In genomic region chr10:73781879-73782748, GRCh38 we compare ENCODE assay signal across 1 cellular context.
A peak's percentile ranks its signal among the peaks of the same experiment; 100 is the strongest.
TF ChIP-seq lines count a peak whose summit lies in the region.

TSS of gene CHCHD1 (plus strand) at chr10:73782048. CDS start at chr10:73782076, 28 bp downstream.

TF ChIP-seq in GM12878, 131 proteins besides CTCF, POLR2A, EP300 and RAD21 (continued from another document):
- TF ChIP-seq, protein P1, sequence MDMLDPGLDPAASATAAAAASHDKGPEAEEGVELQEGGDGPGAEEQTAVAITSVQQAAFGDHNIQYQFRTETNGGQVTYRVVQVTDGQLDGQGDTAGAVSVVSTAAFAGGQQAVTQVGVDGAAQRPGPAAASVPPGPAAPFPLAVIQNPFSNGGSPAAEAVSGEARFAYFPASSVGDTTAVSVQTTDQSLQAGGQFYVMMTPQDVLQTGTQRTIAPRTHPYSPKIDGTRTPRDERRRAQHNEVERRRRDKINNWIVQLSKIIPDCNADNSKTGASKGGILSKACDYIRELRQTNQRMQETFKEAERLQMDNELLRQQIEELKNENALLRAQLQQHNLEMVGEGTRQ (IDR thresholded peaks at IDR 0.05; ENCODE audit: borderline replicate concordance, low read depth, low read length) = peak; percentile 6; the same call in 1 of the 2 replicates
- TF ChIP-seq MXI1 (IDR thresholded peaks at IDR 0.05; ENCODE audit: low read depth, low read length) (peak; percentile 73), BCL11A (IDR thresholded peaks at IDR 0.05; ENCODE audit: low read depth, low read length) (no peak), BACH1 (IDR thresholded peaks at IDR 0.05; ENCODE audit: borderline replicate concordance) (0 out of 2 replicates have a peak, but pooled peaks have one; percentile 40), BHLHE40 (IDR thresholded peaks at IDR 0.05; ENCODE audit: borderline replicate concordance in 1 of 2, low read depth in 2 of 2, low read length in 1 of 2) (peak; percentile 66 to 82; a peak in 3 of 4 replicates), ZNF207 (IDR thresholded peaks at IDR 0.05; ENCODE audit: borderline replicate concordance) (0 out of 2 replicates have a peak, but pooled peaks have one; percentile 28), PRDM15 (CRISPR knock-in tag; IDR thresholded peaks at IDR 0.05) (no peak), POU2F2 (IDR thresholded peaks at IDR 0.05; ENCODE audit: borderline replicate concordance, low read depth, low read length) (peak; percentile 62; the same call in 2 of the 3 replicates), SMAD5 (IDR thresholded peaks at IDR 0.05; ENCODE audit: low read depth) (peak; percentile 84; the same call in 1 of the 2 replicates), POLR2AphosphoS5 (IDR thresholded peaks at IDR 0.05; ENCODE audit: low read length) (peak; percentile 89), RUNX3 (IDR thresholded peaks at IDR 0.05; ENCODE audit: low read length) (peak; percentile 91), YY1 (IDR thresholded peaks at IDR 0.05; ENCODE audit: low read depth, low read length) (peak; percentile 97), NR2C2 (IDR thresholded peaks at IDR 0.05; ENCODE audit: borderline replicate concordance, control insufficient read depth, insufficient read length, low read depth) (peak; percentile 86), NKRF (conservative IDR thresholded peaks at IDR 0.05) (peak; percentile 3), SIX5 (IDR thresholded peaks at IDR 0.05; ENCODE audit: low read depth, low read length, severe bottlenecking) (peak; percentile 45), NR2F1 (conservative IDR thresholded peaks at IDR 0.05) (peak; percentile 98), CBFB (IDR thresholded peaks at IDR 0.05; ENCODE audit: low read depth) (peak; percentile 87), PML (IDR thresholded peaks at IDR 0.05; ENCODE audit: low read length) (0 out of 2 replicates have a peak, but pooled peaks have one; percentile 71), CREM (IDR thresholded peaks at IDR 0.05; ENCODE audit: low read depth) (peak; percentile 58), HCFC1 (IDR thresholded peaks at IDR 0.05; ENCODE audit: low read length) (peak; percentile 61), ZNF24 (IDR thresholded peaks at IDR 0.05) (0 out of 2 replicates have a peak, but pooled peaks have one; percentile 65), RCOR1 (conservative IDR thresholded peaks at IDR 0.05; ENCODE audit: low read depth, low read length) (no peak), NBN (IDR thresholded peaks at IDR 0.05) (peak; percentile 82), ZBTB4 (CRISPR knock-in tag; IDR thresholded peaks at IDR 0.05) (0 out of 2 replicates have a peak, but pooled peaks have one; percentile 32), RELA (IDR thresholded peaks at IDR 0.05; ENCODE audit: borderline replicate concordance, partially characterized antibody) (peak; percentile 28), CREB1 (IDR thresholded peaks at IDR 0.05; ENCODE audit: low read depth) (peak; percentile 61; the same call in 1 of the 2 replicates), ZNF687 (IDR thresholded peaks at IDR 0.05) (peak; percentile 100), MTA2 (IDR thresholded peaks at IDR 0.05; ENCODE audit: low read depth) (peak; percentile 61), ATF7 (IDR thresholded peaks at IDR 0.05; ENCODE audit: low read depth) (no peak), SP1 (IDR thresholded peaks at IDR 0.05; ENCODE audit: low read depth, low read length) (peak; percentile 41), KLF5 (IDR thresholded peaks at IDR 0.05; ENCODE audit: partially characterized antibody) (no peak), TBL1XR1 (IDR thresholded peaks at IDR 0.05; ENCODE audit: low read depth, low read length) (no peak), IKZF1 (conservative IDR thresholded peaks at IDR 0.05) (peak; percentile 70; the same call in 1 of the 2 replicates), RELB (IDR thresholded peaks at IDR 0.05; ENCODE audit: low read depth) (peak; percentile 82), EED (IDR thresholded peaks at IDR 0.05; ENCODE audit: low read depth) (no peak), RBBP5 (conservative IDR thresholded peaks at IDR 0.05) (0 out of 2 replicates have a peak, but pooled peaks have one; percentile 59), ZZZ3 (IDR thresholded peaks at IDR 0.05; ENCODE audit: control insufficient read depth, insufficient read length, low read depth) (no peak), RFX5 (IDR thresholded peaks at IDR 0.05; ENCODE audit: low read depth, low read length) (no peak), SREBF1 (IDR thresholded peaks at IDR 0.05; ENCODE audit: low read length) (0 out of 2 replicates have a peak, but pooled peaks have one; percentile 27), KAT2A (conservative IDR thresholded peaks at IDR 0.05; ENCODE audit: control insufficient read depth, low read depth, low read length) (no peak), TAF1 (IDR thresholded peaks at IDR 0.05; ENCODE audit: borderline replicate concordance, low read depth, low read length) (peak; percentile 92; the same call in 1 of the 2 replicates), HDGF (IDR thresholded peaks at IDR 0.05) (0 out of 2 replicates have a peak, but pooled peaks have one; percentile 41)
- TF ChIP-seq, protein P2, sequence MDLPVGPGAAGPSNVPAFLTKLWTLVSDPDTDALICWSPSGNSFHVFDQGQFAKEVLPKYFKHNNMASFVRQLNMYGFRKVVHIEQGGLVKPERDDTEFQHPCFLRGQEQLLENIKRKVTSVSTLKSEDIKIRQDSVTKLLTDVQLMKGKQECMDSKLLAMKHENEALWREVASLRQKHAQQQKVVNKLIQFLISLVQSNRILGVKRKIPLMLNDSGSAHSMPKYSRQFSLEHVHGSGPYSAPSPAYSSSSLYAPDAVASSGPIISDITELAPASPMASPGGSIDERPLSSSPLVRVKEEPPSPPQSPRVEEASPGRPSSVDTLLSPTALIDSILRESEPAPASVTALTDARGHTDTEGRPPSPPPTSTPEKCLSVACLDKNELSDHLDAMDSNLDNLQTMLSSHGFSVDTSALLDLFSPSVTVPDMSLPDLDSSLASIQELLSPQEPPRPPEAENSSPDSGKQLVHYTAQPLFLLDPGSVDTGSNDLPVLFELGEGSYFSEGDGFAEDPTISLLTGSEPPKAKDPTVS (IDR thresholded peaks at IDR 0.05; ENCODE audit: low read depth, low read length) = no peak
TF ChIP-seq in GM12878: peak in this region for 40.
